8 cellular contexts compared by ENCODE assay signal in genomic region chr17:49223517-49224197, GRCh38. TPM values are rescaled to one million over a fixed set of nuclear protein-coding genes. Genes with fewer than 3 reads are reported as not detected.
DNase-seq lines count a peak whose midpoint lies in the region; ATAC-seq, FAIRE-seq and TF ChIP-seq lines count a peak whose summit lies in the region.

No MANE protein-coding gene starts in this region.

- TF ChIP-seq CTCF in RWPE2 (IDR thresholded peaks at IDR 0.05; ENCODE audit: poor library complexity, severe bottlenecking) (peak; percentile 72), heart right ventricle (IDR thresholded peaks at IDR 0.05) (peak; percentile 60 to 85 (median 79))

- H3K4me3 ChIP-seq in ACC112 (ENCODE audit: low read depth, low read length) (peak overlapping the region; percentile 37), RWPE2 (ENCODE audit: severe bottlenecking) (no peak overlapping the region), heart right ventricle (peak overlapping the region in 9 of 10 donors; percentile 6 to 41 (median 34))

- H3K79me2 ChIP-seq in ACC112 (ENCODE audit: control insufficient read depth, insufficient read depth, low read length, unreplicated experiment): no peaks in the 10 kb centered on the region

- intact Hi-C loops in heart right ventricle (cut with DNase I): loop anchor here in 7 of 10 donors (5.0 to 10.0 kb wide), 6 partner anchors 41 to 171 kb away; no protein-coding TSS in a partner anchor
- intact Hi-C loops in sciatic nerve (cut with DNase I): loop anchor here (10.0 kb wide), 1 partner anchor 61 kb away; no protein-coding TSS in a partner anchor

- 2 to 4% methylated on average over 31 of the region's 31 CpGs for WGBS in heart right ventricle, 2 donors

- H3K27me3 ChIP-seq in ACC112 (ENCODE audit: insufficient read depth, low read length) (peaks cover 67% of the 10 kb centered on the region), RWPE2 (ENCODE audit: insufficient read depth, poor library complexity, severe bottlenecking) (peaks cover 47% of the 10 kb centered on the region), heart right ventricle (peaks cover 0 to 75% (median 50%) of the 10 kb centered on the region in 7 donors)

- H2AFZ ChIP-seq in ACC112 (ENCODE audit: low read length, unreplicated experiment): no peak overlapping the region

- H3K4me1 ChIP-seq in ACC112 (ENCODE audit: control insufficient read depth, insufficient read depth, low read length, unreplicated experiment) (peaks cover 11% of the 10 kb centered on the region), RWPE2 (ENCODE audit: insufficient read depth, poor library complexity, severe bottlenecking) (no peaks in the 10 kb centered on the region), heart right ventricle (peaks cover 2 to 46% (median 27%) of the 10 kb centered on the region in 9 donors)

- FAIRE-seq in H54 (lab: Jason Lieb, UNC): no peak

- peak; percentile 89 for DNase-seq in H54 (ENCODE audit: insufficient read length, low spot score)
- DNase-seq in RWPE2 (ENCODE audit: low spot score): no peak
- DNase-seq in activated naive CD4-positive, alpha-beta T cell treated with anti-CD3 and anti-CD28 coated beads, Interleukin-2, amount 50 U/mL, for 16 hours: peak; percentile 73
- peak; percentile 57 to 73 for DNase-seq in heart right ventricle
- DNase-seq in sciatic nerve (ENCODE audit: low spot score): peak; percentile 84
- DNase-seq in SHP77 (lab: John Stamatoyannopoulos, UW): no peak

- H3K27ac ChIP-seq in ACC112 (ENCODE audit: low read depth, low read length): no peak overlapping the region
- H3K27ac ChIP-seq in RWPE2 (ENCODE audit: poor library complexity, severe bottlenecking): no peak overlapping the region
- peak overlapping the region in 1 of 10 donors; percentile 4 for H3K27ac ChIP-seq in heart right ventricle

- TF ChIP-seq POLR2A in H54 (IDR thresholded peaks at IDR 0.05; ENCODE audit: low read depth, low read length): no peak

- H3K36me3 ChIP-seq in ACC112 (ENCODE audit: insufficient read depth, low read length) (no peaks in the 10 kb centered on the region), RWPE2 (ENCODE audit: low read depth) (no peaks in the 10 kb centered on the region), heart right ventricle (peaks cover 0 to 15% (median 0%) of the 10 kb centered on the region in 9 donors)

- no peaks in the 10 kb centered on the region for H3K9me3 ChIP-seq in RWPE2 (ENCODE audit: severe bottlenecking)
- H3K9me3 ChIP-seq in heart right ventricle: no peaks in the 10 kb centered on the region

- ATAC-seq in RWPE2 (ENCODE audit: low read depth) (peak; percentile 25; the same call in 1 of the 3 replicates), heart right ventricle (peak in 7 of 8 donors; percentile 20 to 70 (median 56)), sciatic nerve (peak; percentile 51), GM21737 (IDR thresholded peaks at IDR 0.05; ENCODE audit: unreplicated experiment) (no peak)

RNA-seq across cellular contexts. Expression of gene PHOSPHO1, which starts 6.9 kb away (rescaled TPM):
- total RNA-seq in heart right ventricle (1 to 10 TPM in 4 of 10 donors, under 1 TPM in 6; 0.14 to 1.9 (median 0.49) TPM), sciatic nerve (6.2 TPM)
- 1 to 10 TPM in 1 of 2 donors, under 1 TPM in 1; 0.52 to 1.1 TPM for polyA plus RNA-seq in heart right ventricle

RNA-seq across cellular contexts. Expression of gene ABI3, which starts 13.2 kb away (rescaled TPM):
- 10 to 100 TPM in 1 of 10 donors, 1 to 10 TPM in 9; 2.3 to 10.8 (median 4.8) TPM for total RNA-seq in heart right ventricle
- 10 to 100 TPM in 1 of 2 donors, 1 to 10 TPM in 1; 6.2 to 10.3 TPM for polyA plus RNA-seq in heart right ventricle
- total RNA-seq in sciatic nerve: 8.5 TPM

RNA-seq across cellular contexts. Expression of gene GNGT2, which starts 13.3 kb away (rescaled TPM):
- total RNA-seq in heart right ventricle: 1 to 10 TPM in 5 of 10 donors, under 1 TPM in 4, not detected in 1; 0.32 to 2.6 (median 1.3) TPM
- polyA plus RNA-seq in heart right ventricle: 1 to 10 TPM; 2.7 to 4.6 TPM
- total RNA-seq in sciatic nerve: 1.3 TPM

Comparison
In these comparisons a context has a peak if more than half of its experiments do, and no peak if none do; other contexts are left out.
1. DNase-seq: peak in H54 (single experiment), activated naive CD4-positive, alpha-beta T cell treated with anti-CD3 and anti-CD28 coated beads, Interleukin-2, amount 50 U/mL, for 16 hours (single experiment), heart right ventricle (2 of 2) and sciatic nerve (single experiment); none in RWPE2 (single experiment) and SHP77 (0 of 2).